ENCODE assay signal across 10 cellular contexts in genomic region chr5:141634162-141634561, GRCh38. TPM values are rescaled to one million over a fixed set of nuclear protein-coding genes. Genes with fewer than 3 reads are reported as not detected.
DNase-seq lines count a peak whose midpoint lies in the region; ATAC-seq, FAIRE-seq and TF ChIP-seq lines count a peak whose summit lies in the region.
"Had no signal": no experiment of that assay in that cellular context is flagged by ENCODE, and none has a peak within 500 bp of the region (broad histone marks: within the 10 kb centered on the region; RNA-seq: fewer than 3 reads in every experiment).

No MANE protein-coding gene starts in this region.

- H3K36me3 Mint-ChIP-seq in activated T-helper 2 cell treated with anti-CD3 and anti-CD28 coated beads, Interferon-gamma antibody, Interleukin-2, Interleukin-4, amounts not matched to agents 10 μg/mL and 5 μg/mL and 100 μg/mL, durations not matched to agents 14 hours and 24 hours and 36 hours (ENCODE audit: low read depth) = peaks cover 41% of the 10 kb centered on the region

- peaks cover 7% of the 10 kb centered on the region for H4K20me1 ChIP-seq in HepG2 (ENCODE audit: insufficient read depth, low read length)

- ATAC-seq in GM18505 (IDR thresholded peaks at IDR 0.05; ENCODE audit: unreplicated experiment) = peak; percentile 67
- peak; percentile 62 for ATAC-seq in GM21528 (IDR thresholded peaks at IDR 0.05; ENCODE audit: low FRiP score, unreplicated experiment)
- peak; percentile 83 for ATAC-seq in HG03469 (IDR thresholded peaks at IDR 0.05; ENCODE audit: unreplicated experiment)
- no peak for ATAC-seq in HepG2
- ATAC-seq: PC-3 had no signal

- FAIRE-seq in HepG2 (lab: Jason Lieb, UNC) = no peak

- no peaks in the 10 kb centered on the region for H3K27me3 Mint-ChIP-seq in activated T-helper 2 cell treated with anti-CD3 and anti-CD28 coated beads, Interferon-gamma antibody, Interleukin-2, Interleukin-4, amounts not matched to agents 10 μg/mL and 5 μg/mL and 100 μg/mL, durations not matched to agents 14 hours and 24 hours and 36 hours (ENCODE audit: low read depth)

- no peak for TF ChIP-seq POLR2A in GM18505 (IDR thresholded peaks at IDR 0.05; ENCODE audit: borderline replicate concordance, extremely low read depth, insufficient read depth, insufficient read length)
- no peak for TF ChIP-seq POLR2A in HepG2 (IDR thresholded peaks at IDR 0.05; ENCODE audit: insufficient read depth in 1 of 2, low read depth in 2 of 2, low read length in 2 of 2)

- 93% methylated on average over 3 of the region's 3 CpGs for WGBS in HepG2 (ENCODE audit: low lambda C conversion rate)

- no peak overlapping the region for H3K4me2 ChIP-seq in HepG2 (ENCODE audit: low read depth, low read length)

- H3K4me3 ChIP-seq in HepG2 (replicated peaks in 1 of 3; ENCODE audit: insufficient read depth in 1 of 3, low read depth in 2 of 3, low read length in 3 of 3) = no peak overlapping the region

- no TSS peak for BruUV-seq in HepG2 (replicated peaks; lab: Mats Ljungman, UMichigan)

- no peak overlapping the region for H3K9ac ChIP-seq in HepG2 (ENCODE audit: insufficient read depth, low read depth, low read length)

- H3K4me3 Mint-ChIP-seq in activated T-helper 2 cell treated with anti-CD3 and anti-CD28 coated beads, Interferon-gamma antibody, Interleukin-2, Interleukin-4, amounts not matched to agents 10 μg/mL and 5 μg/mL and 100 μg/mL, durations not matched to agents 14 hours and 24 hours and 36 hours (ENCODE audit: low read depth) = peak overlapping the region; percentile 43

- TF ChIP-seq EP300 in HepG2 (IDR thresholded peaks at IDR 0.05; ENCODE audit: low read depth in 2 of 2, low read length in 2 of 2) = no peak
- TF ChIP-seq EP300 in HepG2 (CRISPR knock-in tag; IDR thresholded peaks at IDR 0.05; ENCODE audit: borderline replicate concordance) = no peak

- H3K27ac ChIP-seq in HepG2 (ENCODE audit: extremely low read length, insufficient read depth, low read length) = no peak overlapping the region
- H3K27ac ChIP-seq: ascending aorta had no signal

- H3K4me1 ChIP-seq in HepG2 (ENCODE audit: insufficient read depth, low read length) = peaks cover 40% of the 10 kb centered on the region

- H3K36me3 ChIP-seq in HepG2 (replicated peaks in 1 of 2; ENCODE audit: control insufficient read depth in 1 of 2, insufficient read depth in 2 of 2, low read length in 2 of 2) = peaks cover 9 to 32% of the 10 kb centered on the region in 2 experiments

- H2AFZ ChIP-seq in HepG2 (ENCODE audit: low read length) = no peak overlapping the region

- in situ Hi-C loops in HepG2 (cut with HindIII; ENCODE audit: extremely low pct_ligation_motif_present, low pct_unique_long_range_greater_than_20kb) = no loop called here

- peaks cover 48% of the 10 kb centered on the region for H3K79me2 ChIP-seq in HepG2 (ENCODE audit: insufficient read depth, low read length)

- H3K9me3 Mint-ChIP-seq in activated T-helper 2 cell treated with anti-CD3 and anti-CD28 coated beads, Interferon-gamma antibody, Interleukin-2, Interleukin-4, amounts not matched to agents 10 μg/mL and 5 μg/mL and 100 μg/mL, durations not matched to agents 14 hours and 24 hours and 36 hours = no peaks in the 10 kb centered on the region

- DNase-seq in activated T-helper 2 cell treated with anti-CD3 and anti-CD28 coated beads, Interferon-gamma antibody, Interleukin-2, Interleukin-4, amounts not matched to agents 10 μg/mL and 5 μg/mL and 100 μg/mL, durations not matched to agents 14 hours and 24 hours and 36 hours (ENCODE audit: low spot score) = no peak
- DNase-seq in HPDE6-E6E7 (ENCODE audit: extremely low spot score) (no peak), activated gamma-delta T cell (lab: John Stamatoyannopoulos, UW) (no peak), NCI-H774 (lab: John Stamatoyannopoulos, UW) (no peak), HepG2 (ENCODE audit: low spot score) (no peak)
- DNase-seq: PC-3 had no signal

- POLR2A ChIA-PET in HepG2 (lab: Yijun Ruan, JAX) = interaction anchor here (0.5 kb wide), 1 partner anchor 1534 kb away, joined by 3 read pairs; no protein-coding TSS in a partner anchor

- H3K4me1 Mint-ChIP-seq in activated T-helper 2 cell treated with anti-CD3 and anti-CD28 coated beads, Interferon-gamma antibody, Interleukin-2, Interleukin-4, amounts not matched to agents 10 μg/mL and 5 μg/mL and 100 μg/mL, durations not matched to agents 14 hours and 24 hours and 36 hours (ENCODE audit: low read depth) = peaks cover 29% of the 10 kb centered on the region

- no peak for TF ChIP-seq CTCF in HepG2 (CRISPR knock-in tag; IDR thresholded peaks at IDR 0.05)

- H3K9me3 ChIP-seq in HepG2 (ENCODE audit: low read length) = no peaks in the 10 kb centered on the region
- H3K9me3 ChIP-seq: ascending aorta had no signal

- peak overlapping the region; percentile 56 for H3K27ac Mint-ChIP-seq in activated T-helper 2 cell treated with anti-CD3 and anti-CD28 coated beads, Interferon-gamma antibody, Interleukin-2, Interleukin-4, amounts not matched to agents 10 μg/mL and 5 μg/mL and 100 μg/mL, durations not matched to agents 14 hours and 24 hours and 36 hours

- CTCF ChIA-PET in HepG2 (lab: Yijun Ruan, JAX; ENCODE audit: low intra/inter-chr PET ratio, low total read pairs) = no interaction called here

- no peak for TF ChIP-seq RAD21 in HepG2 (CRISPR knock-in tag; IDR thresholded peaks at IDR 0.05)

- no peaks in the 10 kb centered on the region; a peak in 1 of 5 replicates for H3K27me3 ChIP-seq in HepG2 (ENCODE audit: control insufficient read depth in 1 of 2, insufficient read depth in 2 of 2, low read length in 2 of 2)
- H3K27me3 ChIP-seq: ascending aorta had no signal

- intact Hi-C loops in activated T-helper 2 cell treated with anti-CD3 and anti-CD28 coated beads, Interferon-gamma antibody, Interleukin-2, Interleukin-4, amounts not matched to agents 10 μg/mL and 5 μg/mL and 100 μg/mL, durations not matched to agents 14 hours and 24 hours and 36 hours (cut with micrococcal nuclease) = no loop called here
- intact Hi-C loops in HepG2 (cut with micrococcal nuclease; ENCODE audit: unreplicated experiment) = no loop called here

RNA-seq across cellular contexts. Expression of gene HDAC3, which starts 2.5 kb away (rescaled TPM):
- total RNA-seq in activated T-helper 2 cell treated with anti-CD3 and anti-CD28 coated beads, Interferon-gamma antibody, Interleukin-2, Interleukin-4, amounts not matched to agents 10 μg/mL and 5 μg/mL and 100 μg/mL, durations not matched to agents 14 hours and 24 hours and 36 hours = 92.4 and 95.2 TPM in 2 replicates
- 83.9 and 84.0 TPM in 2 replicates for total RNA-seq in HepG2 (2016; rRNA removed; fragmentation: Illumina TruSeq; extraction: Trizol)
- total RNA-seq in HepG2 (2016; cell fraction: cytosol; rRNA removed; fragmentation: Illumina TruSeq; extraction: Trizol; ENCODE audit: low read depth) = 89.0 and 95.8 TPM in 2 replicates
- 75.9 and 87.3 TPM in 2 replicates for total RNA-seq in HepG2 (2016; cell fraction: insoluble cytoplasmic fraction; rRNA removed; fragmentation: Illumina TruSeq; extraction: Trizol)
- 136 and 149 TPM in 2 replicates for total RNA-seq in HepG2 (2016; cell fraction: membrane; rRNA removed; fragmentation: Illumina TruSeq; extraction: Trizol)
- 60.2 and 60.8 TPM in 2 replicates for total RNA-seq in HepG2 (2016; cell fraction: nucleus; rRNA removed; fragmentation: Illumina TruSeq; extraction: Trizol)
- polyA plus RNA-seq in HepG2 (2011; rRNA removed) = 90.0 and 94.1 TPM in 2 replicates
- polyA plus RNA-seq in HepG2 (2011; cell fraction: cytosol; rRNA removed) = 84.3 and 85.4 TPM in 2 replicates
- polyA plus RNA-seq in HepG2 (2011; cell fraction: nucleus; rRNA removed) = 161 and 166 TPM in 2 replicates
- polyA plus RNA-seq in HepG2 (2012) = 55.1 and 57.0 TPM in 2 replicates
- polyA plus RNA-seq in HepG2 (2016; cell fraction: cytosol; fragmentation: Illumina TruSeq; extraction: Trizol; ENCODE audit: low read depth) = 93.9 and 113 TPM in 2 replicates
- 80.8 and 88.3 TPM in 2 replicates for polyA plus RNA-seq in HepG2 (2016; cell fraction: insoluble cytoplasmic fraction; fragmentation: Illumina TruSeq; extraction: Trizol; ENCODE audit: low read depth)
- 128 and 150 TPM in 2 replicates for polyA plus RNA-seq in HepG2 (2016; cell fraction: membrane; fragmentation: Illumina TruSeq; extraction: Trizol; ENCODE audit: low read depth)
- 126 and 133 TPM in 2 replicates for polyA plus RNA-seq in HepG2 (2016; cell fraction: nucleus; fragmentation: Illumina TruSeq; extraction: Trizol; ENCODE audit: insufficient read depth, low read depth)
- 103 and 109 TPM in 2 replicates for polyA minus RNA-seq in HepG2 (2011; rRNA and poly(A)+ RNA removed; ENCODE audit: low replicate concordance)
- 38.4 TPM in 2 replicates for polyA minus RNA-seq in HepG2 (2011; cell fraction: cytosol; rRNA and poly(A)+ RNA removed)
- 73.1 TPM in 2 replicates for polyA minus RNA-seq in HepG2 (2011; cell fraction: nucleus; rRNA and poly(A)+ RNA removed)

RNA-seq across cellular contexts. Expression of gene RELL2, which starts 2.6 kb away (rescaled TPM):
- total RNA-seq in activated T-helper 2 cell treated with anti-CD3 and anti-CD28 coated beads, Interferon-gamma antibody, Interleukin-2, Interleukin-4, amounts not matched to agents 10 μg/mL and 5 μg/mL and 100 μg/mL, durations not matched to agents 14 hours and 24 hours and 36 hours = 15.9 and 16.1 TPM in 2 replicates
- 5.2 and 8.3 TPM in 2 replicates for total RNA-seq in HepG2 (2016; rRNA removed; fragmentation: Illumina TruSeq; extraction: Trizol)
- 4.3 and 4.9 TPM in 2 replicates for total RNA-seq in HepG2 (2016; cell fraction: cytosol; rRNA removed; fragmentation: Illumina TruSeq; extraction: Trizol; ENCODE audit: low read depth)
- 5.4 and 6.7 TPM in 2 replicates for total RNA-seq in HepG2 (2016; cell fraction: insoluble cytoplasmic fraction; rRNA removed; fragmentation: Illumina TruSeq; extraction: Trizol)
- total RNA-seq in HepG2 (2016; cell fraction: membrane; rRNA removed; fragmentation: Illumina TruSeq; extraction: Trizol) = 9.5 and 10.1 TPM in 2 replicates
- total RNA-seq in HepG2 (2016; cell fraction: nucleus; rRNA removed; fragmentation: Illumina TruSeq; extraction: Trizol) = 6.6 and 7.9 TPM in 2 replicates
- 6.4 and 9.9 TPM in 2 replicates for polyA plus RNA-seq in HepG2 (2011; rRNA removed)
- polyA plus RNA-seq in HepG2 (2011; cell fraction: cytosol; rRNA removed) = 6.7 and 9.8 TPM in 2 replicates
- polyA plus RNA-seq in HepG2 (2011; cell fraction: nucleus; rRNA removed) = 46.2 and 47.3 TPM in 2 replicates
- polyA plus RNA-seq in HepG2 (2012) = 2.0 and 3.6 TPM in 2 replicates
- 5.7 and 6.7 TPM in 2 replicates for polyA plus RNA-seq in HepG2 (2016; cell fraction: cytosol; fragmentation: Illumina TruSeq; extraction: Trizol; ENCODE audit: low read depth)
- polyA plus RNA-seq in HepG2 (2016; cell fraction: insoluble cytoplasmic fraction; fragmentation: Illumina TruSeq; extraction: Trizol; ENCODE audit: low read depth) = 5.5 and 6.8 TPM in 2 replicates
- polyA plus RNA-seq in HepG2 (2016; cell fraction: membrane; fragmentation: Illumina TruSeq; extraction: Trizol; ENCODE audit: low read depth) = 10.5 and 11.3 TPM in 2 replicates
- 21.1 and 22.8 TPM in 2 replicates for polyA plus RNA-seq in HepG2 (2016; cell fraction: nucleus; fragmentation: Illumina TruSeq; extraction: Trizol; ENCODE audit: insufficient read depth, low read depth)
- 0.84 and 5.2 TPM in 2 replicates for polyA minus RNA-seq in HepG2 (2011; rRNA and poly(A)+ RNA removed; ENCODE audit: low replicate concordance)
- 1.8 and 2.8 TPM in 2 replicates for polyA minus RNA-seq in HepG2 (2011; cell fraction: cytosol; rRNA and poly(A)+ RNA removed)
- 7.8 and 10.2 TPM in 2 replicates for polyA minus RNA-seq in HepG2 (2011; cell fraction: nucleus; rRNA and poly(A)+ RNA removed)

RNA-seq across cellular contexts. Expression of gene DIAPH1, which starts 15.4 kb away (rescaled TPM):
- total RNA-seq in activated T-helper 2 cell treated with anti-CD3 and anti-CD28 coated beads, Interferon-gamma antibody, Interleukin-2, Interleukin-4, amounts not matched to agents 10 μg/mL and 5 μg/mL and 100 μg/mL, durations not matched to agents 14 hours and 24 hours and 36 hours = 228 and 234 TPM in 2 replicates
- 28.5 and 33.9 TPM in 2 replicates for total RNA-seq in HepG2 (2016; rRNA removed; fragmentation: Illumina TruSeq; extraction: Trizol)
- total RNA-seq in HepG2 (2016; cell fraction: cytosol; rRNA removed; fragmentation: Illumina TruSeq; extraction: Trizol; ENCODE audit: low read depth) = 16.5 and 21.3 TPM in 2 replicates
- total RNA-seq in HepG2 (2016; cell fraction: insoluble cytoplasmic fraction; rRNA removed; fragmentation: Illumina TruSeq; extraction: Trizol) = 24.1 and 31.9 TPM in 2 replicates
- 20.9 and 21.2 TPM in 2 replicates for total RNA-seq in HepG2 (2016; cell fraction: membrane; rRNA removed; fragmentation: Illumina TruSeq; extraction: Trizol)
- 95.2 and 104 TPM in 2 replicates for total RNA-seq in HepG2 (2016; cell fraction: nucleus; rRNA removed; fragmentation: Illumina TruSeq; extraction: Trizol)
- 25.1 and 33.2 TPM in 2 replicates for polyA plus RNA-seq in HepG2 (2011; rRNA removed)
- 18.7 and 25.7 TPM in 2 replicates for polyA plus RNA-seq in HepG2 (2011; cell fraction: cytosol; rRNA removed)
- polyA plus RNA-seq in HepG2 (2011; cell fraction: nucleus; rRNA removed) = 126 and 140 TPM in 2 replicates
- polyA plus RNA-seq in HepG2 (2012) = 45.7 and 49.8 TPM in 2 replicates
- polyA plus RNA-seq in HepG2 (2016; cell fraction: cytosol; fragmentation: Illumina TruSeq; extraction: Trizol; ENCODE audit: low read depth) = 5.1 and 6.3 TPM in 2 replicates
- polyA plus RNA-seq in HepG2 (2016; cell fraction: insoluble cytoplasmic fraction; fragmentation: Illumina TruSeq; extraction: Trizol; ENCODE audit: low read depth) = 24.9 and 33.0 TPM in 2 replicates
- polyA plus RNA-seq in HepG2 (2016; cell fraction: membrane; fragmentation: Illumina TruSeq; extraction: Trizol; ENCODE audit: low read depth) = 7.9 and 10.1 TPM in 2 replicates
- 123 and 124 TPM in 2 replicates for polyA plus RNA-seq in HepG2 (2016; cell fraction: nucleus; fragmentation: Illumina TruSeq; extraction: Trizol; ENCODE audit: insufficient read depth, low read depth)
- polyA minus RNA-seq in HepG2 (2011; rRNA and poly(A)+ RNA removed; ENCODE audit: low replicate concordance) = 105 and 207 TPM in 2 replicates
- 30.1 and 34.9 TPM in 2 replicates for polyA minus RNA-seq in HepG2 (2011; cell fraction: cytosol; rRNA and poly(A)+ RNA removed)
- 129 and 140 TPM in 2 replicates for polyA minus RNA-seq in HepG2 (2011; cell fraction: nucleus; rRNA and poly(A)+ RNA removed)

RNA-seq across cellular contexts. Expression of gene FCHSD1, which starts 17.1 kb away (rescaled TPM):
- total RNA-seq in activated T-helper 2 cell treated with anti-CD3 and anti-CD28 coated beads, Interferon-gamma antibody, Interleukin-2, Interleukin-4, amounts not matched to agents 10 μg/mL and 5 μg/mL and 100 μg/mL, durations not matched to agents 14 hours and 24 hours and 36 hours = 37.4 and 42.8 TPM in 2 replicates
- 3.6 and 5.5 TPM in 2 replicates for total RNA-seq in HepG2 (2016; rRNA removed; fragmentation: Illumina TruSeq; extraction: Trizol)
- total RNA-seq in HepG2 (2016; cell fraction: cytosol; rRNA removed; fragmentation: Illumina TruSeq; extraction: Trizol; ENCODE audit: low read depth) = 1.8 and 2.5 TPM in 2 replicates
- total RNA-seq in HepG2 (2016; cell fraction: insoluble cytoplasmic fraction; rRNA removed; fragmentation: Illumina TruSeq; extraction: Trizol) = 3.8 and 9.1 TPM in 2 replicates
- 1.0 and 1.4 TPM in 2 replicates for total RNA-seq in HepG2 (2016; cell fraction: membrane; rRNA removed; fragmentation: Illumina TruSeq; extraction: Trizol)
- total RNA-seq in HepG2 (2016; cell fraction: nucleus; rRNA removed; fragmentation: Illumina TruSeq; extraction: Trizol) = 11.4 and 14.4 TPM in 2 replicates
- 15.4 and 20.7 TPM in 2 replicates for polyA plus RNA-seq in HepG2 (2011; rRNA removed)
- 5.5 and 7.5 TPM in 2 replicates for polyA plus RNA-seq in HepG2 (2011; cell fraction: cytosol; rRNA removed)
- polyA plus RNA-seq in HepG2 (2011; cell fraction: nucleus; rRNA removed) = 160 and 175 TPM in 2 replicates
- 10.0 and 11.9 TPM in 2 replicates for polyA plus RNA-seq in HepG2 (2012)
- 0.36 and 0.44 TPM in 2 replicates for polyA plus RNA-seq in HepG2 (2016; cell fraction: cytosol; fragmentation: Illumina TruSeq; extraction: Trizol; ENCODE audit: low read depth)
- polyA plus RNA-seq in HepG2 (2016; cell fraction: insoluble cytoplasmic fraction; fragmentation: Illumina TruSeq; extraction: Trizol; ENCODE audit: low read depth) = 2.3 and 3.2 TPM in 2 replicates
- polyA plus RNA-seq in HepG2 (2016; cell fraction: membrane; fragmentation: Illumina TruSeq; extraction: Trizol; ENCODE audit: low read depth) = 0.33 and 0.88 TPM in 2 replicates
- polyA plus RNA-seq in HepG2 (2016; cell fraction: nucleus; fragmentation: Illumina TruSeq; extraction: Trizol; ENCODE audit: insufficient read depth, low read depth) = 29.0 and 35.7 TPM in 2 replicates
- polyA minus RNA-seq in HepG2 (2011; rRNA and poly(A)+ RNA removed; ENCODE audit: low replicate concordance) = 7.2 and 9.9 TPM in 2 replicates
- 4.6 and 5.0 TPM in 2 replicates for polyA minus RNA-seq in HepG2 (2011; cell fraction: cytosol; rRNA and poly(A)+ RNA removed)
- polyA minus RNA-seq in HepG2 (2011; cell fraction: nucleus; rRNA and poly(A)+ RNA removed) = 29.2 and 32.2 TPM in 2 replicates

RNA-seq across cellular contexts. Expression of gene ARAP3, which starts 47.9 kb away (rescaled TPM):
- 9.9 and 10.5 TPM in 2 replicates for total RNA-seq in activated T-helper 2 cell treated with anti-CD3 and anti-CD28 coated beads, Interferon-gamma antibody, Interleukin-2, Interleukin-4, amounts not matched to agents 10 μg/mL and 5 μg/mL and 100 μg/mL, durations not matched to agents 14 hours and 24 hours and 36 hours
- 0.07 TPM in 1 of 2 replicates, not detected in the other for total RNA-seq in HepG2 (2016; rRNA removed; fragmentation: Illumina TruSeq; extraction: Trizol)
- total RNA-seq in HepG2 (2016; cell fraction: cytosol; rRNA removed; fragmentation: Illumina TruSeq; extraction: Trizol; ENCODE audit: low read depth) = not detected in 2 replicates
- 0.04 and 0.10 TPM in 2 replicates for total RNA-seq in HepG2 (2016; cell fraction: insoluble cytoplasmic fraction; rRNA removed; fragmentation: Illumina TruSeq; extraction: Trizol)
- total RNA-seq in HepG2 (2016; cell fraction: membrane; rRNA removed; fragmentation: Illumina TruSeq; extraction: Trizol) = 0.06 TPM in 1 of 2 replicates, not detected in the other
- total RNA-seq in HepG2 (2016; cell fraction: nucleus; rRNA removed; fragmentation: Illumina TruSeq; extraction: Trizol) = not detected in 2 replicates
- 0.20 and 0.25 TPM in 2 replicates for polyA plus RNA-seq in HepG2 (2011; rRNA removed)
- polyA plus RNA-seq in HepG2 (2011; cell fraction: cytosol; rRNA removed) = 0.08 and 0.15 TPM in 2 replicates
- 1.1 and 2.6 TPM in 2 replicates for polyA plus RNA-seq in HepG2 (2011; cell fraction: nucleus; rRNA removed)
- 0.17 TPM in 1 of 2 replicates, not detected in the other for polyA plus RNA-seq in HepG2 (2012)
- not detected in 2 replicates for polyA plus RNA-seq in HepG2 (2016; cell fraction: cytosol; fragmentation: Illumina TruSeq; extraction: Trizol; ENCODE audit: low read depth)
- polyA plus RNA-seq in HepG2 (2016; cell fraction: insoluble cytoplasmic fraction; fragmentation: Illumina TruSeq; extraction: Trizol; ENCODE audit: low read depth) = 0.05 TPM in 1 of 2 replicates, not detected in the other
- not detected in 2 replicates for polyA plus RNA-seq in HepG2 (2016; cell fraction: membrane; fragmentation: Illumina TruSeq; extraction: Trizol; ENCODE audit: low read depth)
- 0.12 and 0.53 TPM in 2 replicates for polyA plus RNA-seq in HepG2 (2016; cell fraction: nucleus; fragmentation: Illumina TruSeq; extraction: Trizol; ENCODE audit: insufficient read depth, low read depth)
- polyA minus RNA-seq in HepG2 (2011; rRNA and poly(A)+ RNA removed; ENCODE audit: low replicate concordance) = 0.64 and 8.2 TPM in 2 replicates
- polyA minus RNA-seq in HepG2 (2011; cell fraction: cytosol; rRNA and poly(A)+ RNA removed) = 0.20 TPM in 1 of 2 replicates, not detected in the other
- polyA minus RNA-seq in HepG2 (2011; cell fraction: nucleus; rRNA and poly(A)+ RNA removed) = 0.12 and 0.26 TPM in 2 replicates
